8 cellular contexts compared by ENCODE assay signal in genomic region chr6:11536795-11537194, GRCh38.
DNase-seq lines count a peak whose midpoint lies in the region; ATAC-seq and TF ChIP-seq lines count a peak whose summit lies in the region.

No MANE protein-coding gene starts in this region.

- H3K9me3 Mint-ChIP-seq in T-helper 2 cell treated with Interferon-gamma antibody and Interleukin-4, amounts not matched to agents 5 μg/mL and 100 μg/mL, for 36 hours: no peaks in the 10 kb centered on the region
- H3K9me3 Mint-ChIP-seq in nephron: no peaks in the 10 kb centered on the region

- H3K27me3 ChIP-seq in NT2/D1 (ENCODE audit: insufficient read depth, insufficient read length) (peaks cover 33% of the 10 kb centered on the region), duodenal mucosa (ENCODE audit: control insufficient read depth in 1 of 2, insufficient read depth in 2 of 2, low read length in 2 of 2) (no peaks in the 10 kb centered on the region)

- no peak for ATAC-seq in GM18868 (IDR thresholded peaks at IDR 0.05; ENCODE audit: unreplicated experiment)

- H3K4me3 Mint-ChIP-seq in T-helper 2 cell treated with Interferon-gamma antibody and Interleukin-4, amounts not matched to agents 5 μg/mL and 100 μg/mL, for 36 hours: peak overlapping the region; percentile 78
- peak overlapping the region; percentile 89 to 93 (median 91) for H3K4me3 Mint-ChIP-seq in nephron

- H3K4me1 Mint-ChIP-seq in T-helper 2 cell treated with Interferon-gamma antibody and Interleukin-4, amounts not matched to agents 5 μg/mL and 100 μg/mL, for 36 hours (ENCODE audit: low read depth): peaks cover 5% of the 10 kb centered on the region
- H3K4me1 Mint-ChIP-seq in nephron: no peaks in the 10 kb centered on the region

- H3K27ac Mint-ChIP-seq in T-helper 2 cell treated with Interferon-gamma antibody and Interleukin-4, amounts not matched to agents 5 μg/mL and 100 μg/mL, for 36 hours: peak overlapping the region; percentile 37
- H3K27ac Mint-ChIP-seq in nephron: peak overlapping the region in 2 of 3 experiments; percentile 34 to 67

- H3K27me3 Mint-ChIP-seq in T-helper 2 cell treated with Interferon-gamma antibody and Interleukin-4, amounts not matched to agents 5 μg/mL and 100 μg/mL, for 36 hours (ENCODE audit: low read depth): peaks cover 70% of the 10 kb centered on the region
- peaks cover 21% of the 10 kb centered on the region for H3K27me3 Mint-ChIP-seq in nephron (ENCODE audit: low read depth)

- H3K4me1 ChIP-seq in NT2/D1 (ENCODE audit: insufficient read depth, insufficient read length) (no peaks in the 10 kb centered on the region), duodenal mucosa (ENCODE audit: control insufficient read depth in 1 of 2, insufficient read depth in 2 of 2, low read length in 2 of 2) (peaks cover 7 to 9% of the 10 kb centered on the region in 2 donors)

- H3K4me3 ChIP-seq in NT2/D1 (ENCODE audit: insufficient read length, low read depth): peak overlapping the region; percentile 33
- peak overlapping the region; percentile 75 to 78 for H3K4me3 ChIP-seq in duodenal mucosa (ENCODE audit: low read depth in 1 of 2, low read length in 2 of 2)

- H3K36me3 Mint-ChIP-seq in T-helper 2 cell treated with Interferon-gamma antibody and Interleukin-4, amounts not matched to agents 5 μg/mL and 100 μg/mL, for 36 hours (ENCODE audit: low read depth): no peaks in the 10 kb centered on the region
- H3K36me3 Mint-ChIP-seq in nephron (ENCODE audit: low read depth): no peaks in the 10 kb centered on the region

- DNase-seq in T-helper 2 cell treated with Interferon-gamma antibody and Interleukin-4, amounts not matched to agents 5 μg/mL and 100 μg/mL, for 36 hours (ENCODE audit: low spot score): no peak
- DNase-seq in T-helper 2 cell (no peak), NT2/D1 (ENCODE audit: low read depth, low spot score) (no peak), NCI-H187 treated with DMSO at 0.1 percent for 48 hours (lab: John Stamatoyannopoulos, UW) (no peak), GM10266 (ENCODE audit: extremely low spot score) (no peak)

- H3K9me3 ChIP-seq in NT2/D1 (ENCODE audit: insufficient read depth, low read length) (no peaks in the 10 kb centered on the region), duodenal mucosa (ENCODE audit: control insufficient read depth in 1 of 2, low read length in 2 of 2) (no peaks in the 10 kb centered on the region)

- H3K27ac ChIP-seq in duodenal mucosa (ENCODE audit: low read depth, low read length): no peak overlapping the region

- H3K9ac ChIP-seq in NT2/D1 (ENCODE audit: insufficient read length, low read depth) (no peak overlapping the region), duodenal mucosa (ENCODE audit: low read depth in 1 of 2, low read length in 2 of 2) (peak overlapping the region; percentile 54 to 56)

- no peaks in the 10 kb centered on the region for H3K36me3 ChIP-seq in NT2/D1 (ENCODE audit: insufficient read depth, insufficient read length, low read length)
- H3K36me3 ChIP-seq in duodenal mucosa (ENCODE audit: control insufficient read depth in 1 of 2, insufficient read depth in 2 of 2, low read length in 2 of 2): no peaks in the 10 kb centered on the region

- TF ChIP-seq CTCF in nephron (IDR thresholded peaks at IDR 0.05; ENCODE audit: unreplicated experiment in 3 of 3) (no peak), GM10266 (IDR thresholded peaks at IDR 0.05; ENCODE audit: control insufficient read depth, insufficient read depth, low read depth, missing control alignments) (no peak)
